Comparison of ENCODE assay signal across 8 cellular contexts in genomic region chr17:21214777-21215541, GRCh38. TPM values are rescaled to one million over a fixed set of nuclear protein-coding genes. Genes with fewer than 3 reads are reported as not detected.
A peak's percentile ranks its signal among the peaks of the same experiment; 100 is the strongest.
DNase-seq lines count a peak whose midpoint lies in the region; ATAC-seq lines count a peak whose summit lies in the region.

No MANE protein-coding gene starts in this region.

- H3K27ac ChIP-seq in adipose tissue (ENCODE audit: low read depth, low read length), result peak overlapping the region; percentile 53
- H3K27ac ChIP-seq in iPS-18a (ENCODE audit: low read length), result peak overlapping the region; percentile 41

- peak overlapping the region; percentile 96 for H3K9ac ChIP-seq in iPS-18a (ENCODE audit: low read length)

- no peaks in the 10 kb centered on the region for H3K27me3 ChIP-seq in iPS-18a (ENCODE audit: control insufficient read depth, insufficient read depth, low read length)

- peaks cover 26% of the 10 kb centered on the region for H3K4me1 ChIP-seq in iPS-18a (ENCODE audit: control insufficient read depth, low read depth, low read length)

- DNase-seq in AG08395 (ENCODE audit: low spot score) (peak; percentile 27), NCI-H82 (lab: John Stamatoyannopoulos, UW) (no peak), amniotic stem cell (lab: John Stamatoyannopoulos, UW) (no peak)
- peak; percentile 33 for DNase-seq in stimulated activated CD8-positive, alpha-beta memory T cell treated with anti-CD3 and anti-CD28 coated beads, Interleukin-4, amount 100 ng/mL, for 48 hours

- WGBS in adipose tissue, 3 donors, result 9 to 13% (median 9%) methylated on average over 23 of the region's 23 CpGs

- no peaks in the 10 kb centered on the region for H3K9me3 ChIP-seq in iPS-18a (ENCODE audit: control insufficient read depth, low read depth, low read length)

- H3K36me3 ChIP-seq in iPS-18a (ENCODE audit: control insufficient read depth, low read depth, low read length), result peaks cover 9% of the 10 kb centered on the region

- peak overlapping the region; percentile 94 for H3K4me3 ChIP-seq in iPS-18a (ENCODE audit: low read length)

- ATAC-seq in GM18907 (IDR thresholded peaks at IDR 0.05; ENCODE audit: unreplicated experiment), result peak; percentile 23
- ATAC-seq in HG03457 (IDR thresholded peaks at IDR 0.05; ENCODE audit: unreplicated experiment), result peak; percentile 4

RNA-seq across cellular contexts. Expression of gene TMEM11, which starts 1.0 kb away (rescaled TPM):
- polyA plus RNA-seq in adipose tissue, result 10 to 100 TPM; 17.7 to 39.3 (median 23.8) TPM

RNA-seq across cellular contexts. Expression of gene NATD1, which starts 38.3 kb away (rescaled TPM):
- 10 to 100 TPM in 1 of 3 donors, 1 to 10 TPM in 2; 5.2 to 12.8 (median 7.3) TPM for polyA plus RNA-seq in adipose tissue

Comparison
In these comparisons a context has a peak if more than half of its experiments do, and no peak if none do; other contexts are left out.
1. DNase-seq: peak in AG08395 (single experiment) and stimulated activated CD8-positive, alpha-beta memory T cell treated with anti-CD3 and anti-CD28 coated beads, Interleukin-4, amount 100 ng/mL, for 48 hours (single experiment); none in NCI-H82 (single experiment) and amniotic stem cell (single experiment).